Comparison of ENCODE assay signal across 1 cellular context in genomic region chr7:138002828-138003189, GRCh38.
A peak's percentile ranks its signal among the peaks of the same experiment; 100 is the strongest.
TF ChIP-seq lines count a peak whose summit lies in the region.

No MANE protein-coding gene starts in this region.

TF ChIP-seq in K562, 482 proteins besides CTCF, POLR2A, EP300 and RAD21 (continued from another document and continues in another):
- TF ChIP-seq ZBTB9 (CRISPR knock-in tag; IDR thresholded peaks at IDR 0.05) (no peak), ZNF23 (CRISPR knock-in tag; IDR thresholded peaks at IDR 0.05) (no peak), ATF4 (CRISPR knock-in tag; IDR thresholded peaks at IDR 0.05) (no peak), NCOA6 (IDR thresholded peaks at IDR 0.05) (no peak), KLF16 (IDR thresholded peaks at IDR 0.05) (no peak), CBFA2T2 (conservative IDR thresholded peaks at IDR 0.05) (no peak), ZNF398 (CRISPR knock-in tag; IDR thresholded peaks at IDR 0.05) (no peak), ZNF445 (CRISPR knock-in tag; IDR thresholded peaks at IDR 0.05; ENCODE audit: low read depth) (no peak), ZNF431 (CRISPR knock-in tag; IDR thresholded peaks at IDR 0.05) (no peak), POLR3G (IDR thresholded peaks at IDR 0.05; ENCODE audit: extremely low read depth, insufficient read length, insufficient replicate concordance) (no peak), NFRKB (IDR thresholded peaks at IDR 0.05; ENCODE audit: low read depth) (0 out of 2 replicates have a peak, but pooled peaks have one; percentile 4), TSHZ1 (CRISPR knock-in tag; IDR thresholded peaks at IDR 0.05) (no peak), ILF3 (IDR thresholded peaks at IDR 0.05; ENCODE audit: borderline replicate concordance) (no peak), FOS (IDR thresholded peaks at IDR 0.05; ENCODE audit: extremely low read depth, insufficient read length) (no peak), PHF8 (IDR thresholded peaks at IDR 0.05; ENCODE audit: borderline replicate concordance, low read length) (0 out of 2 replicates have a peak, but pooled peaks have one; percentile 19), ZFX (CRISPR knock-in tag; IDR thresholded peaks at IDR 0.05) (peak; percentile 40; the same call in 1 of the 2 replicates), SRSF9 (IDR thresholded peaks at IDR 0.05; ENCODE audit: borderline replicate concordance, low read depth, low read length) (no peak), ZNF655 (CRISPR knock-in tag; IDR thresholded peaks at IDR 0.05) (no peak), ZNF766 (CRISPR knock-in tag; conservative IDR thresholded peaks at IDR 0.05) (0 out of 2 replicates have a peak, but pooled peaks have one; percentile 1), NR0B1 (IDR thresholded peaks at IDR 0.05; ENCODE audit: partially characterized antibody) (no peak), HEY1 (CRISPR knock-in tag; IDR thresholded peaks at IDR 0.05; ENCODE audit: borderline replicate concordance) (no peak), POLR2G (IDR thresholded peaks at IDR 0.05; ENCODE audit: low read depth, low read length) (no peak), BHLHE40 (IDR thresholded peaks at IDR 0.05; ENCODE audit: low read length) (peak; percentile 31; the same call in 1 of the 2 replicates), ZBTB43 (CRISPR knock-in tag; IDR thresholded peaks at IDR 0.05) (no peak), HNRNPL (IDR thresholded peaks at IDR 0.05; ENCODE audit: low read depth, low read length) (no peak), GATAD2A (IDR thresholded peaks at IDR 0.05) (no peak), FUS (optimal IDR thresholded peaks at IDR 0.05; ENCODE audit: low read depth, low read length) (no peak), ZNF395 (CRISPR knock-in tag; IDR thresholded peaks at IDR 0.05) (no peak), HMG20A (CRISPR knock-in tag; conservative IDR thresholded peaks at IDR 0.05) (no peak), ZNF347 (CRISPR knock-in tag; IDR thresholded peaks at IDR 0.05; ENCODE audit: low read depth) (no peak), POLR2B (IDR thresholded peaks at IDR 0.05; ENCODE audit: low read depth, partially characterized antibody) (no peak), FOXA3 (CRISPR knock-in tag; conservative IDR thresholded peaks at IDR 0.05 in 1 of 2, IDR thresholded peaks at IDR 0.05 in 1 of 2) (no peak), ADNP (tag; IDR thresholded peaks at IDR 0.05) (0 out of 2 replicates have a peak, but pooled peaks have one; percentile 23), GTF2E2 (tag; IDR thresholded peaks at IDR 0.05) (0 out of 2 replicates have a peak, but pooled peaks have one; percentile 22), E2F1 (CRISPR knock-in tag; IDR thresholded peaks at IDR 0.05) (no peak), CTBP1 (IDR thresholded peaks at IDR 0.05; ENCODE audit: borderline replicate concordance) (no peak), NFE2L1 (tag; IDR thresholded peaks at IDR 0.05; ENCODE audit: borderline replicate concordance, low read depth) (no peak), MIER1 (IDR thresholded peaks at IDR 0.05; ENCODE audit: low read depth) (0 out of 2 replicates have a peak, but pooled peaks have one; percentile 22), PKNOX1 (IDR thresholded peaks at IDR 0.05) (no peak), ZKSCAN1 (IDR thresholded peaks at IDR 0.05; ENCODE audit: low read depth, low read length) (no peak)
